7 cellular contexts compared by ENCODE assay signal in the genomic region with DNA sequence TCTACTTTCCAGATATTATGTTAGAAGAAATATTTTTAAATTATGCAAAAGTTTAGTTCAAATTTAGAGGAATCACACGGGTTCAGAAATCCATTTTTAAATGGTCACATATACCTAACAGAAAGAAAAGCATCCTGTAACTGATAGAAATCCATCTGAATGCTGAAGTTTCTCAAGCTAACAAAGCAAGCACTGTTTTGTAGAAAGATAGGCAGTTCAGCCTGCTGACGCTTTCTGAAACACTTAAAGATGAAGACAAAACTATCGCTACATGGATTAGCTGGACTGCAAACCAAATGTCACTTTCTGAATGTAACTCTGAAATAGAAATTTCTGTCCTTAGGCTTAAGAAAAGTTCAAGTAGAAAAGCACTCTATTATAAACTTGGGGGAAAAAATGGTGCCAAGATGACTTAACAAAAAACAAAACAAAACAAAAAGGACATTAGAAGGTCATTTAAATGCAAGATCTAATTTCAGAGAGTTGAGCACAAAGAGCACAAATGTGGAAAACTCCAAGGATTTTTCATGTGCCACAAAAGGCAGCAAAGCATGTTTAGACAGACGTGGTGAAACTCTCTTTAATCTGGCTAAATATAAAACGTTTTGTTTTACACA.
DNase-seq lines count a peak whose midpoint lies in the region; ATAC-seq and FAIRE-seq lines count a peak whose summit lies in the region.

No MANE protein-coding gene starts in this region.

- H3K4me1 ChIP-seq in HUES6 (ENCODE audit: control insufficient read depth, insufficient read depth, low read length), result peaks cover 37% of the 10 kb centered on the region; the same call in 1 of the 2 replicates
- peaks cover 13% of the 10 kb centered on the region for H3K4me1 ChIP-seq in iPS-18a (ENCODE audit: control insufficient read depth, low read depth, low read length)

- no peak overlapping the region for H3K27ac Mint-ChIP-seq in activated naive CD8-positive, alpha-beta T cell
- H3K27ac Mint-ChIP-seq in stimulated activated effector memory CD8-positive, alpha-beta T cell treated with anti-CD3 and anti-CD28 coated beads, Interleukin-12 subunit alpha, Interleukin-12 subunit beta, amount 100 ng/mL, for 72 hours, result no peak overlapping the region

- no peaks in the 10 kb centered on the region for H3K9me3 Mint-ChIP-seq in activated naive CD8-positive, alpha-beta T cell (ENCODE audit: low read depth)
- peaks cover 3% of the 10 kb centered on the region for H3K9me3 Mint-ChIP-seq in stimulated activated effector memory CD8-positive, alpha-beta T cell treated with anti-CD3 and anti-CD28 coated beads, Interleukin-12 subunit alpha, Interleukin-12 subunit beta, amount 100 ng/mL, for 72 hours

- peaks cover 25% of the 10 kb centered on the region for H3K27me3 Mint-ChIP-seq in activated naive CD8-positive, alpha-beta T cell

- no peak for DNase-seq in stimulated activated effector memory CD8-positive, alpha-beta T cell treated with anti-CD3 and anti-CD28 coated beads, Interleukin-12 subunit alpha, Interleukin-12 subunit beta, amount 100 ng/mL, for 72 hours (ENCODE audit: low spot score in 2 of 2)
- DNase-seq in RCC 7860 (ENCODE audit: low spot score), result no peak
- no peak for DNase-seq in stimulated activated CD4-positive, alpha-beta T cell treated with anti-CD3 and anti-CD28 coated beads, Interleukin-4, amount 100 ng/mL, for 24 hours

- peaks cover 13% of the 10 kb centered on the region for H3K4me1 Mint-ChIP-seq in activated naive CD8-positive, alpha-beta T cell (ENCODE audit: low read depth)
- H3K4me1 Mint-ChIP-seq in stimulated activated effector memory CD8-positive, alpha-beta T cell treated with anti-CD3 and anti-CD28 coated beads, Interleukin-12 subunit alpha, Interleukin-12 subunit beta, amount 100 ng/mL, for 72 hours, result peaks cover 6% of the 10 kb centered on the region

- ATAC-seq in stimulated activated effector memory CD8-positive, alpha-beta T cell treated with anti-CD3 and anti-CD28 coated beads, Interleukin-12 subunit alpha, Interleukin-12 subunit beta, amount 100 ng/mL, for 72 hours, result no peak
- ATAC-seq in GM21390 (IDR thresholded peaks at IDR 0.05; ENCODE audit: unreplicated experiment), result no peak

- H3K36me3 ChIP-seq in HUES6 (ENCODE audit: control insufficient read depth, insufficient read depth, low read length) (no peaks in the 10 kb centered on the region), iPS-18a (ENCODE audit: control insufficient read depth, low read depth, low read length) (no peaks in the 10 kb centered on the region)

- H3K4me3 ChIP-seq in HUES6 (ENCODE audit: low read depth, low read length) (peak overlapping the region; percentile 72), iPS-18a (ENCODE audit: low read length) (peak overlapping the region; percentile 89)

- H3K27ac ChIP-seq in HUES6 (ENCODE audit: low read depth, low read length) (peak overlapping the region; percentile 65; the same call in 1 of the 2 replicates), iPS-18a (ENCODE audit: low read length) (no peak overlapping the region)

- no peak for FAIRE-seq in RCC 7860 (lab: Jason Lieb, UNC)

- H3K9ac ChIP-seq in HUES6 (ENCODE audit: low read length), result peak overlapping the region; percentile 83
- peak overlapping the region; percentile 78 for H3K9ac ChIP-seq in iPS-18a (ENCODE audit: low read length)

- peaks cover 14% of the 10 kb centered on the region; the same call in 1 of the 2 replicates for H3K27me3 ChIP-seq in HUES6 (ENCODE audit: control insufficient read depth, insufficient read depth, low read length)
- peaks cover 18% of the 10 kb centered on the region for H3K27me3 ChIP-seq in iPS-18a (ENCODE audit: control insufficient read depth, insufficient read depth, low read length)

- H3K36me3 Mint-ChIP-seq in activated naive CD8-positive, alpha-beta T cell, result no peaks in the 10 kb centered on the region
- H3K36me3 Mint-ChIP-seq in stimulated activated effector memory CD8-positive, alpha-beta T cell treated with anti-CD3 and anti-CD28 coated beads, Interleukin-12 subunit alpha, Interleukin-12 subunit beta, amount 100 ng/mL, for 72 hours, result no peaks in the 10 kb centered on the region

- H3K9me3 ChIP-seq in HUES6 (ENCODE audit: control insufficient read depth, insufficient read depth, low read depth, low read length) (no peaks in the 10 kb centered on the region), iPS-18a (ENCODE audit: control insufficient read depth, low read depth, low read length) (no peaks in the 10 kb centered on the region)

- peak overlapping the region; percentile 77 for H3K4me3 Mint-ChIP-seq in activated naive CD8-positive, alpha-beta T cell
- H3K4me3 Mint-ChIP-seq in stimulated activated effector memory CD8-positive, alpha-beta T cell treated with anti-CD3 and anti-CD28 coated beads, Interleukin-12 subunit alpha, Interleukin-12 subunit beta, amount 100 ng/mL, for 72 hours, result peak overlapping the region; percentile 39
